In the genomic region with DNA sequence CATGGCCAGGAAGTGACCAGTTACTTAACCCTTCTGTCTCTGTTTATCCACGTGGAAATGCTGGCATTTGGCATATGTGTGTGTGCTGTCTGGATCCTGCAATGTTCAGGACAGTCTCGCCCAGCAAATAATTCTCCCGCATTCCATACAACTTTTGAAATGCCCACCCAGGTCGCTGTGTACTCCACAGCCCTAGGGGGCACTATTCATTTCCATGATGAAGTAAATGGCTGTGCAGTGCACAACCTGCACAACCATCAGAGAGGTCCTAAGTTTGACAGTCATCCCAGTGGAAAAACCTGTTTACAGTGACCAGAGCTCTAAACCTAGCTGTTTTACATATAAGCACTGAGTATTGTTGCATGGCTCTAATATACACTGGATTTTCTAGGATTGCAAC, we compare ENCODE assay signal across 32 cellular contexts. TPM values are rescaled to one million over a fixed set of nuclear protein-coding genes. Genes with fewer than 3 reads are reported as not detected.
"Had no signal": no experiment of that assay in that cellular context is flagged by ENCODE, and none has a peak within 500 bp of the region (broad histone marks: within the 10 kb centered on the region; RNA-seq: fewer than 3 reads in every experiment).

No MANE protein-coding gene starts in this region.

- H3K4me1 Mint-ChIP-seq: activated CD4-positive, alpha-beta T cell treated with anti-CD3 and anti-CD28 coated beads for 36 hours; activated CD4-positive, alpha-beta T cell treated with anti-CD3 and anti-CD28 coated beads, Interleukin-2, amount 10 ng/mL, durations not matched to agents 24 days and 14 days; activated CD8-positive, alpha-beta memory T cell treated with anti-CD3 and anti-CD28 coated beads, Interleukin-2, amount 10 ng/mL, durations not matched to agents 7 days and 5 days; activated naive CD4-positive, alpha-beta T cell treated with anti-CD3 and anti-CD28 coated beads, Interleukin-2, amount 50 U/mL, for 24 hours; activated naive CD8-positive, alpha-beta T cell treated with anti-CD3 and anti-CD28 coated beads for 36 hours; activated naive CD8-positive, alpha-beta T cell treated with anti-CD3 and anti-CD28 coated beads, Interleukin-2, amount 50 U/mL, for 24 hours had no signal

- H3K27ac ChIP-seq: adrenal gland, body of pancreas, cardiac muscle cell, coronary artery, dorsolateral prefrontal cortex had no signal

- H3K27me3 ChIP-seq: adrenal gland, body of pancreas, cardiac muscle cell, dorsolateral prefrontal cortex had no signal

- H3K9me3 ChIP-seq: adrenal gland, body of pancreas had no signal

- DNase-seq: activated CD4-positive, alpha-beta memory T cell treated with anti-CD3 and anti-CD28 coated beads for 36 hours; activated CD4-positive, alpha-beta T cell treated with anti-CD3 and anti-CD28 coated beads for 36 hours; activated CD4-positive, alpha-beta T cell treated with anti-CD3 and anti-CD28 coated beads, Interleukin-2, amount 10 ng/mL, durations not matched to agents 24 days and 14 days; activated CD4-positive, CD25-positive, alpha-beta regulatory T cell; activated CD4-positive, CD25-positive, alpha-beta regulatory T cell treated with anti-CD3 and anti-CD28 coated beads, Interleukin-2, amount 50 U/mL, for 72 hours; activated CD8-positive, alpha-beta memory T cell treated with anti-CD3 and anti-CD28 coated beads, Interleukin-2, amount 10 ng/mL, durations not matched to agents 7 days and 5 days; activated CD8-positive, alpha-beta memory T cell treated with anti-CD3 and anti-CD28 coated beads, Interleukin-2, amount 50 U/mL, for 4 hours; activated CD8-positive, alpha-beta T cell treated with anti-CD3 and anti-CD28 coated beads, Interleukin-2, amount 10 ng/mL, durations not matched to agents 7 days and 5 days; activated effector memory CD4-positive, alpha-beta T cell treated with anti-CD3 and anti-CD28 coated beads, Interleukin-2, amount 50 U/mL, for 16 hours; activated naive CD4-positive, alpha-beta T cell treated with anti-CD3 and anti-CD28 coated beads for 36 hours; activated naive CD8-positive, alpha-beta T cell treated with anti-CD3 and anti-CD28 coated beads for 36 hours; activated naive CD8-positive, alpha-beta T cell treated with anti-CD3 and anti-CD28 coated beads, Interleukin-2, amount 50 U/mL, for 24 hours; activated T-cell treated with anti-CD3 and anti-CD28 coated beads, Interleukin-2, amount 50 U/mL, for 1 hour; activated T-cell treated with anti-CD3 and anti-CD28 coated beads, Interleukin-2, amount 50 U/mL, for 48 hours; adrenal gland; amygdala; aorta; body of pancreas; central memory CD4-positive, alpha-beta T cell; cerebellar nuclear complex; dorsolateral prefrontal cortex; effector memory CD4-positive, alpha-beta T cell; foreskin fibroblast; head of caudate nucleus; T-helper 2 cell had no signal

- H3K36me3 ChIP-seq: adrenal gland, cardiac muscle cell had no signal

- H3K4me3 ChIP-seq: adrenal gland, body of pancreas, cardiac muscle cell, coronary artery, dorsolateral prefrontal cortex had no signal

- H3K4me1 ChIP-seq: adrenal gland had no signal

- H3K27ac Mint-ChIP-seq: activated CD4-positive, alpha-beta memory T cell treated with anti-CD3 and anti-CD28 coated beads for 36 hours; activated CD4-positive, alpha-beta T cell treated with anti-CD3 and anti-CD28 coated beads for 36 hours; activated CD4-positive, alpha-beta T cell treated with anti-CD3 and anti-CD28 coated beads, Interleukin-2, amount 10 ng/mL, durations not matched to agents 24 days and 14 days; activated CD8-positive, alpha-beta memory T cell treated with anti-CD3 and anti-CD28 coated beads, Interleukin-2, amount 10 ng/mL, durations not matched to agents 7 days and 5 days; activated CD8-positive, alpha-beta T cell treated with anti-CD3 and anti-CD28 coated beads, Interleukin-2, amount 10 ng/mL, durations not matched to agents 7 days and 5 days; activated naive CD4-positive, alpha-beta T cell treated with anti-CD3 and anti-CD28 coated beads for 36 hours; activated naive CD4-positive, alpha-beta T cell treated with anti-CD3 and anti-CD28 coated beads, Interleukin-2, amount 50 U/mL, for 24 hours; activated naive CD8-positive, alpha-beta T cell treated with anti-CD3 and anti-CD28 coated beads for 36 hours; activated naive CD8-positive, alpha-beta T cell treated with anti-CD3 and anti-CD28 coated beads, Interleukin-2, amount 50 U/mL, for 24 hours; activated T-helper 1 cell treated with anti-CD3 and anti-CD28 coated beads, Interleukin-12 subunit alpha, Interleukin-12 subunit beta, Interleukin-2, Interleukin-4 antibody, amounts not matched to agents 30 ng/mL and 10 ng/mL and 1 ng/mL, durations not matched to agents 14 hours and 24 hours and 36 hours; activated T-helper 2 cell treated with anti-CD3 and anti-CD28 coated beads, Interferon-gamma antibody, Interleukin-2, Interleukin-4, amounts not matched to agents 10 μg/mL and 5 μg/mL and 100 μg/mL, durations not matched to agents 14 hours and 24 hours and 36 hours; dendritic cell treated with granulocyte-macrophage colony-stimulating factor and Interleukin-4, amounts not matched to agents 40 ng/mL and 50 ng/mL, for 4 days had no signal

- H3K9me3 Mint-ChIP-seq: activated CD4-positive, alpha-beta memory T cell treated with anti-CD3 and anti-CD28 coated beads for 36 hours; activated naive CD4-positive, alpha-beta T cell treated with anti-CD3 and anti-CD28 coated beads for 36 hours; activated naive CD4-positive, alpha-beta T cell treated with anti-CD3 and anti-CD28 coated beads, Interleukin-2, amount 50 U/mL, for 24 hours; activated naive CD8-positive, alpha-beta T cell treated with anti-CD3 and anti-CD28 coated beads for 36 hours; activated naive CD8-positive, alpha-beta T cell treated with anti-CD3 and anti-CD28 coated beads, Interleukin-2, amount 50 U/mL, for 24 hours; activated T-helper 2 cell treated with anti-CD3 and anti-CD28 coated beads, Interferon-gamma antibody, Interleukin-2, Interleukin-4, amounts not matched to agents 10 μg/mL and 5 μg/mL and 100 μg/mL, durations not matched to agents 14 hours and 24 hours and 36 hours had no signal

- ATAC-seq: activated CD4-positive, alpha-beta T cell treated with anti-CD3 and anti-CD28 coated beads for 36 hours; activated CD8-positive, alpha-beta memory T cell treated with anti-CD3 and anti-CD28 coated beads, Interleukin-2, amount 10 ng/mL, durations not matched to agents 7 days and 5 days; activated CD8-positive, alpha-beta T cell treated with anti-CD3 and anti-CD28 coated beads, Interleukin-2, amount 10 ng/mL, durations not matched to agents 7 days and 5 days; activated naive CD8-positive, alpha-beta T cell treated with anti-CD3 and anti-CD28 coated beads, Interleukin-2, amount 50 U/mL, for 24 hours; body of pancreas had no signal

- H3K36me3 Mint-ChIP-seq: activated CD4-positive, alpha-beta memory T cell treated with anti-CD3 and anti-CD28 coated beads for 36 hours; activated CD8-positive, alpha-beta memory T cell treated with anti-CD3 and anti-CD28 coated beads, Interleukin-2, amount 10 ng/mL, durations not matched to agents 7 days and 5 days; activated naive CD4-positive, alpha-beta T cell treated with anti-CD3 and anti-CD28 coated beads, Interleukin-2, amount 50 U/mL, for 24 hours; activated naive CD8-positive, alpha-beta T cell treated with anti-CD3 and anti-CD28 coated beads for 36 hours had no signal

- H3K4me3 Mint-ChIP-seq: activated CD4-positive, alpha-beta memory T cell treated with anti-CD3 and anti-CD28 coated beads for 36 hours; activated CD4-positive, alpha-beta T cell treated with anti-CD3 and anti-CD28 coated beads for 36 hours; activated CD4-positive, alpha-beta T cell treated with anti-CD3 and anti-CD28 coated beads, Interleukin-2, amount 10 ng/mL, durations not matched to agents 24 days and 14 days; activated CD8-positive, alpha-beta memory T cell treated with anti-CD3 and anti-CD28 coated beads, Interleukin-2, amount 10 ng/mL, durations not matched to agents 7 days and 5 days; activated CD8-positive, alpha-beta T cell treated with anti-CD3 and anti-CD28 coated beads, Interleukin-2, amount 10 ng/mL, durations not matched to agents 7 days and 5 days; activated naive CD4-positive, alpha-beta T cell treated with anti-CD3 and anti-CD28 coated beads for 36 hours; activated naive CD4-positive, alpha-beta T cell treated with anti-CD3 and anti-CD28 coated beads, Interleukin-2, amount 50 U/mL, for 24 hours; activated naive CD8-positive, alpha-beta T cell treated with anti-CD3 and anti-CD28 coated beads for 36 hours; activated naive CD8-positive, alpha-beta T cell treated with anti-CD3 and anti-CD28 coated beads, Interleukin-2, amount 50 U/mL, for 24 hours; activated T-helper 1 cell treated with anti-CD3 and anti-CD28 coated beads, Interleukin-12 subunit alpha, Interleukin-12 subunit beta, Interleukin-2, Interleukin-4 antibody, amounts not matched to agents 30 ng/mL and 10 ng/mL and 1 ng/mL, durations not matched to agents 14 hours and 24 hours and 36 hours; dendritic cell treated with granulocyte-macrophage colony-stimulating factor and Interleukin-4, amounts not matched to agents 40 ng/mL and 50 ng/mL, for 4 days had no signal

RNA-seq across cellular contexts. Expression of gene ZNF503, which starts 38.1 kb away (rescaled TPM):
- total RNA-seq: activated T-helper 1 cell treated with anti-CD3 and anti-CD28 coated beads, Interleukin-12 subunit alpha, Interleukin-12 subunit beta, Interleukin-2, Interleukin-4 antibody, amounts not matched to agents 30 ng/mL and 10 ng/mL and 1 ng/mL, durations not matched to agents 14 hours and 24 hours and 36 hours; T-helper 1 cell treated with Interleukin-12 subunit alpha and Interleukin-12 subunit beta and Interleukin-4 antibody, amounts not matched to agents 30 ng/mL and 1 ng/mL, for 36 hours had no signal
